Comparison of ENCODE assay signal across 25 cellular contexts in genomic region chr7:156151082-156151481, GRCh38.
"Had no signal": no experiment of that assay in that cellular context is flagged by ENCODE, and none has a peak within 500 bp of the region (broad histone marks: within the 10 kb centered on the region; RNA-seq: fewer than 3 reads in every experiment).

No MANE protein-coding gene starts in this region.

- H3K4me1 ChIP-seq: ascending aorta, gastroesophageal sphincter, heart right ventricle, thyroid gland had no signal

- H3K4me3 ChIP-seq: ascending aorta, dorsolateral prefrontal cortex, gastroesophageal sphincter, heart right ventricle, thyroid gland had no signal

- H3K4me1 Mint-ChIP-seq: activated B cell treated with CpG ODN at 0.5 μM for 24 hours; activated CD4-positive, alpha-beta T cell treated with anti-CD3 and anti-CD28 coated beads for 36 hours; activated T-helper 17 cell treated with anti-CD3 and anti-CD28 coated beads, Interleukin-2, amount 50 U/mL, for 72 hours; central memory CD8-positive, alpha-beta T cell; immature natural killer cell; natural killer cell had no signal

- H3K27ac Mint-ChIP-seq: activated B cell treated with CpG ODN at 0.5 μM for 24 hours; activated CD4-positive, alpha-beta T cell treated with anti-CD3 and anti-CD28 coated beads for 36 hours; activated naive CD4-positive, alpha-beta T cell treated with anti-CD3 and anti-CD28 coated beads, Interleukin-2, amount 50 U/mL, for 72 hours; activated T-cell treated with anti-CD3 and anti-CD28 coated beads, Interleukin-2, amount 50 U/mL, for 24 hours; activated T-helper 17 cell treated with anti-CD3 and anti-CD28 coated beads, Interleukin-2, amount 50 U/mL, for 72 hours; immature natural killer cell; mesothelial cell of epicardium; natural killer cell; progenitor cell of endocrine pancreas; stimulated activated naive CD8-positive, alpha-beta T cell treated with anti-CD3 and anti-CD28 coated beads, Interleukin-15, Interleukin-2, amounts not matched to agents 100 ng/mL and 50 ng/mL, for 24 hours; T-helper 1 cell treated with Interleukin-12 subunit alpha and Interleukin-12 subunit beta and Interleukin-4 antibody, amounts not matched to agents 30 μg/mL and 1 μg/mL, for 36 hours had no signal

- H3K36me3 Mint-ChIP-seq: activated naive CD4-positive, alpha-beta T cell treated with anti-CD3 and anti-CD28 coated beads, Interleukin-2, amount 50 U/mL, for 72 hours; immature natural killer cell; mesothelial cell of epicardium; natural killer cell had no signal

- H3K4me3 Mint-ChIP-seq: activated B cell treated with CpG ODN at 0.5 μM for 24 hours; activated CD4-positive, alpha-beta T cell treated with anti-CD3 and anti-CD28 coated beads for 36 hours; activated T-cell treated with anti-CD3 and anti-CD28 coated beads, Interleukin-2, amount 50 U/mL, for 24 hours; activated T-helper 17 cell treated with anti-CD3 and anti-CD28 coated beads, Interleukin-2, amount 50 U/mL, for 72 hours; central memory CD8-positive, alpha-beta T cell; immature natural killer cell; mesothelial cell of epicardium; natural killer cell; stimulated activated naive CD8-positive, alpha-beta T cell treated with anti-CD3 and anti-CD28 coated beads, Interleukin-15, Interleukin-2, amounts not matched to agents 100 ng/mL and 50 ng/mL, for 24 hours; T-helper 1 cell treated with Interleukin-12 subunit alpha and Interleukin-12 subunit beta and Interleukin-4 antibody, amounts not matched to agents 30 μg/mL and 1 μg/mL, for 36 hours had no signal

- ATAC-seq: activated CD4-positive, alpha-beta T cell treated with anti-CD3 and anti-CD28 coated beads for 36 hours; activated naive CD4-positive, alpha-beta T cell treated with anti-CD3 and anti-CD28 coated beads, Interleukin-2, amount 50 U/mL, for 72 hours; activated T-helper 17 cell treated with anti-CD3 and anti-CD28 coated beads, Interleukin-2, amount 50 U/mL, for 72 hours; gastroesophageal sphincter; heart right ventricle; left ventricle myocardium superior; natural killer cell had no signal

- H3K36me3 ChIP-seq: ascending aorta, gastroesophageal sphincter, heart right ventricle, thyroid gland had no signal

- DNase-seq: activated B cell treated with CpG ODN at 0.5 μM for 24 hours; activated CD4-positive, alpha-beta T cell treated with anti-CD3 and anti-CD28 coated beads for 36 hours; activated CD4-positive, alpha-beta T cell treated with anti-CD3 and anti-CD28 coated beads, Interleukin-2, amount 50 U/mL, for 4 hours; activated CD8-positive, alpha-beta memory T cell treated with anti-CD3 and anti-CD28 coated beads for 24 hours; activated CD8-positive, alpha-beta memory T cell treated with anti-CD3 and anti-CD28 coated beads, Interleukin-2, amount 50 U/mL, for 4 hours; activated T-cell treated with anti-CD3 and anti-CD28 coated beads, Interleukin-2, amount 50 U/mL, for 24 hours; dorsolateral prefrontal cortex; heart right ventricle; immature natural killer cell; left ventricle myocardium superior; mammary epithelial cell; natural killer cell; stimulated activated CD4-positive, alpha-beta T cell treated with anti-CD3 and anti-CD28 coated beads, Interleukin-12 subunit alpha, Interleukin-12 subunit beta, amount 100 ng/mL, for 4 hours; stimulated activated CD4-positive, alpha-beta T cell treated with anti-CD3 and anti-CD28 coated beads, Interleukin-4, amount 100 ng/mL, for 4 hours; substantia nigra; thyroid gland had no signal

- H3K27ac ChIP-seq: ascending aorta, dorsolateral prefrontal cortex, gastroesophageal sphincter, heart right ventricle, thyroid gland had no signal

- H3K9me3 Mint-ChIP-seq: activated B cell treated with CpG ODN at 0.5 μM for 24 hours; activated naive CD4-positive, alpha-beta T cell treated with anti-CD3 and anti-CD28 coated beads, Interleukin-2, amount 50 U/mL, for 72 hours; activated T-cell treated with anti-CD3 and anti-CD28 coated beads, Interleukin-2, amount 50 U/mL, for 24 hours; activated T-helper 17 cell treated with anti-CD3 and anti-CD28 coated beads, Interleukin-2, amount 50 U/mL, for 72 hours; immature natural killer cell; mesothelial cell of epicardium; natural killer cell had no signal

- H3K27me3 Mint-ChIP-seq: activated B cell treated with CpG ODN at 0.5 μM for 24 hours; activated T-cell treated with anti-CD3 and anti-CD28 coated beads, Interleukin-2, amount 50 U/mL, for 24 hours had no signal

- H3K27me3 ChIP-seq: ascending aorta, thyroid gland had no signal

- H3K9me3 ChIP-seq: ascending aorta, gastroesophageal sphincter, heart right ventricle, thyroid gland had no signal
